In genomic region chr18:54440292-54440691, GRCh38 we compare ENCODE assay signal across 14 cellular contexts.
"Had no signal": no experiment of that assay in that cellular context is flagged by ENCODE, and none has a peak within 500 bp of the region (broad histone marks: within the 10 kb centered on the region; RNA-seq: fewer than 3 reads in every experiment).

No MANE protein-coding gene starts in this region.

- H3K36me3 ChIP-seq: neural progenitor cell, prostate gland, suprapubic skin had no signal

- H3K27me3 ChIP-seq: neural progenitor cell had no signal

- H3K4me1 ChIP-seq: prostate gland, suprapubic skin had no signal

- ATAC-seq: effector memory CD8-positive, alpha-beta T cell; naive thymus-derived CD4-positive, alpha-beta T cell; right cardiac atrium; stimulated activated naive CD8-positive, alpha-beta T cell treated with anti-CD3 and anti-CD28 coated beads, Interleukin-15, amount 100 ng/mL, for 72 hours had no signal

- DNase-seq: activated CD4-positive, alpha-beta T cell treated with anti-CD3 and anti-CD28 coated beads, Interleukin-2, amount 50 U/mL, for 4 hours; activated gamma-delta T cell; effector memory CD8-positive, alpha-beta T cell; head of caudate nucleus; mesenchymal stem cell; mucosa of descending colon; naive thymus-derived CD4-positive, alpha-beta T cell; small intestine; stimulated activated CD4-positive, alpha-beta T cell treated with anti-CD3 and anti-CD28 coated beads, Interleukin-4, amount 100 ng/mL, for 1 hour; stimulated activated naive CD8-positive, alpha-beta T cell treated with anti-CD3 and anti-CD28 coated beads, Interleukin-15, amount 100 ng/mL, for 72 hours had no signal

- H3K9me3 ChIP-seq: mucosa of descending colon, prostate gland, suprapubic skin had no signal

- H3K4me3 ChIP-seq: mucosa of descending colon, neural progenitor cell, prostate gland, suprapubic skin had no signal
